ENCODE assay signal across 11 cellular contexts in genomic region chr1:19123837-19124236, GRCh38.
DNase-seq lines count a peak whose midpoint lies in the region; ATAC-seq, FAIRE-seq and TF ChIP-seq lines count a peak whose summit lies in the region.
"Had no signal": no experiment of that assay in that cellular context is flagged by ENCODE, and none has a peak within 500 bp of the region (broad histone marks: within the 10 kb centered on the region; RNA-seq: fewer than 3 reads in every experiment).

No MANE protein-coding gene starts in this region.

- H3K9me3 ChIP-seq in small intestine (ENCODE audit: control insufficient read depth, low read depth) (no peaks in the 10 kb centered on the region), aorta (ENCODE audit: control insufficient read depth, low read length) (no peaks in the 10 kb centered on the region)

- H3K4me1 ChIP-seq in small intestine (ENCODE audit: control insufficient read depth in 2 of 2, insufficient read depth in 1 of 2, low read depth in 1 of 2, low read length in 1 of 2), result peaks cover 0 to 3% of the 10 kb centered on the region in 2 donors
- no peaks in the 10 kb centered on the region for H3K4me1 ChIP-seq in aorta (ENCODE audit: control insufficient read depth in 1 of 2, insufficient read depth in 2 of 2, low read length in 2 of 2)

- peak overlapping the region in 4 of 5 experiments; percentile 2 to 82 (median 16) for H3K27ac Mint-ChIP-seq in brain

- H3K27me3 ChIP-seq in small intestine (ENCODE audit: control insufficient read depth in 2 of 2, insufficient read depth in 2 of 2, low read length in 2 of 2), result no peaks in the 10 kb centered on the region
- no peaks in the 10 kb centered on the region for H3K27me3 ChIP-seq in aorta (ENCODE audit: control insufficient read depth in 1 of 2, insufficient read depth in 2 of 2, low read length in 1 of 2)
- H3K27me3 ChIP-seq: hepatocyte had no signal

- ATAC-seq in aorta (ENCODE audit: low FRiP score) (no peak), GM19397 (IDR thresholded peaks at IDR 0.05; ENCODE audit: unreplicated experiment) (no peak)

- no peak overlapping the region for H3K4me3 ChIP-seq in Jurkat, Clone E6-1 (ENCODE audit: low read length)
- H3K4me3 ChIP-seq in small intestine (ENCODE audit: low read depth in 1 of 2, low read length in 2 of 2) (no peak overlapping the region), aorta (ENCODE audit: low read length in 2 of 2) (no peak overlapping the region)
- H3K4me3 ChIP-seq: coronary artery, hepatocyte had no signal

- H3K4me1 Mint-ChIP-seq in brain, result no peaks in the 10 kb centered on the region

- peaks cover 97% of the 10 kb centered on the region for H3K36me3 Mint-ChIP-seq in brain

- H3K36me3 ChIP-seq in small intestine (ENCODE audit: control insufficient read depth in 2 of 2, insufficient read depth in 2 of 2, low read length in 2 of 2) (peaks cover 31 to 39% of the 10 kb centered on the region in 2 donors), aorta (ENCODE audit: control insufficient read depth in 1 of 2, insufficient read depth in 2 of 2, low read length in 1 of 2) (peaks cover 27 to 56% of the 10 kb centered on the region in 2 donors)

- peak overlapping the region in 1 of 5 experiments; percentile 1 for H3K4me3 Mint-ChIP-seq in brain

- intact Hi-C loops in aorta (cut with DNase I), result no loop called here

- no peak for FAIRE-seq in small intestine (lab: Jason Lieb, UNC)

- H3K27ac ChIP-seq in small intestine (ENCODE audit: low read depth in 1 of 2, low read length in 1 of 2) (peak overlapping the region in 1 of 2 donors; percentile 76), aorta (ENCODE audit: low read depth in 1 of 2, low read length in 2 of 2) (no peak overlapping the region)
- H3K27ac ChIP-seq: coronary artery, hepatocyte had no signal

- H3K27me3 Mint-ChIP-seq in brain, result peaks cover 2% of the 10 kb centered on the region

- peak; percentile 74 for DNase-seq in Jurkat, Clone E6-1 (ENCODE audit: low read depth, low spot score)
- DNase-seq in T-helper 22 cell (ENCODE audit: low read depth) (peak; percentile 6), small intestine (peak; percentile 21), aorta (no peak), AG08396 (ENCODE audit: low spot score) (no peak)
- DNase-seq: HCEC 1CT, NCI-H187 had no signal

- 61 to 100% (median 79%) methylated on average over 1 of the region's 1 CpG for WGBS in small intestine, 3 donors
- 70 to 75% methylated on average over 1 of the region's 1 CpG for WGBS in aorta, 2 donors

- H3K9me3 Mint-ChIP-seq in brain, result no peaks in the 10 kb centered on the region

- TF ChIP-seq CTCF in brain (conservative IDR thresholded peaks at IDR 0.05), result no peak

Comparison
In these comparisons a context has a peak if more than half of its experiments do, and no peak if none do; other contexts are left out.
1. DNase-seq: peak in Jurkat, Clone E6-1 (single experiment), T-helper 22 cell (single experiment) and small intestine (single experiment); none in aorta (0 of 2) and AG08396 (single experiment).